ENCODE assay signal across 1 cellular context in genomic region chrX:115311666-115312065, GRCh38.
TF ChIP-seq lines count a peak whose summit lies in the region.

No MANE protein-coding gene starts in this region.

TF ChIP-seq in GM23338, 12 proteins besides CTCF, POLR2A, EP300 and RAD21:
- TF ChIP-seq, protein P1, sequence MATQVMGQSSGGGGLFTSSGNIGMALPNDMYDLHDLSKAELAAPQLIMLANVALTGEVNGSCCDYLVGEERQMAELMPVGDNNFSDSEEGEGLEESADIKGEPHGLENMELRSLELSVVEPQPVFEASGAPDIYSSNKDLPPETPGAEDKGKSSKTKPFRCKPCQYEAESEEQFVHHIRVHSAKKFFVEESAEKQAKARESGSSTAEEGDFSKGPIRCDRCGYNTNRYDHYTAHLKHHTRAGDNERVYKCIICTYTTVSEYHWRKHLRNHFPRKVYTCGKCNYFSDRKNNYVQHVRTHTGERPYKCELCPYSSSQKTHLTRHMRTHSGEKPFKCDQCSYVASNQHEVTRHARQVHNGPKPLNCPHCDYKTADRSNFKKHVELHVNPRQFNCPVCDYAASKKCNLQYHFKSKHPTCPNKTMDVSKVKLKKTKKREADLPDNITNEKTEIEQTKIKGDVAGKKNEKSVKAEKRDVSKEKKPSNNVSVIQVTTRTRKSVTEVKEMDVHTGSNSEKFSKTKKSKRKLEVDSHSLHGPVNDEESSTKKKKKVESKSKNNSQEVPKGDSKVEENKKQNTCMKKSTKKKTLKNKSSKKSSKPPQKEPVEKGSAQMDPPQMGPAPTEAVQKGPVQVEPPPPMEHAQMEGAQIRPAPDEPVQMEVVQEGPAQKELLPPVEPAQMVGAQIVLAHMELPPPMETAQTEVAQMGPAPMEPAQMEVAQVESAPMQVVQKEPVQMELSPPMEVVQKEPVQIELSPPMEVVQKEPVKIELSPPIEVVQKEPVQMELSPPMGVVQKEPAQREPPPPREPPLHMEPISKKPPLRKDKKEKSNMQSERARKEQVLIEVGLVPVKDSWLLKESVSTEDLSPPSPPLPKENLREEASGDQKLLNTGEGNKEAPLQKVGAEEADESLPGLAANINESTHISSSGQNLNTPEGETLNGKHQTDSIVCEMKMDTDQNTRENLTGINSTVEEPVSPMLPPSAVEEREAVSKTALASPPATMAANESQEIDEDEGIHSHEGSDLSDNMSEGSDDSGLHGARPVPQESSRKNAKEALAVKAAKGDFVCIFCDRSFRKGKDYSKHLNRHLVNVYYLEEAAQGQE (IDR thresholded peaks at IDR 0.05; ENCODE audit: unreplicated experiment): no peak
- TF ChIP-seq, protein P2, sequence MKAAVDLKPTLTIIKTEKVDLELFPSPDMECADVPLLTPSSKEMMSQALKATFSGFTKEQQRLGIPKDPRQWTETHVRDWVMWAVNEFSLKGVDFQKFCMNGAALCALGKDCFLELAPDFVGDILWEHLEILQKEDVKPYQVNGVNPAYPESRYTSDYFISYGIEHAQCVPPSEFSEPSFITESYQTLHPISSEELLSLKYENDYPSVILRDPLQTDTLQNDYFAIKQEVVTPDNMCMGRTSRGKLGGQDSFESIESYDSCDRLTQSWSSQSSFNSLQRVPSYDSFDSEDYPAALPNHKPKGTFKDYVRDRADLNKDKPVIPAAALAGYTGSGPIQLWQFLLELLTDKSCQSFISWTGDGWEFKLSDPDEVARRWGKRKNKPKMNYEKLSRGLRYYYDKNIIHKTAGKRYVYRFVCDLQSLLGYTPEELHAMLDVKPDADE (IDR thresholded peaks at IDR 0.05): no peak
- TF ChIP-seq CREB1 (CRISPR knock-in tag; IDR thresholded peaks at IDR 0.05; ENCODE audit: low read depth) (no peak), EZH2phosphoT487 (IDR thresholded peaks at IDR 0.05; ENCODE audit: unreplicated experiment) (no peak), EZH2 (IDR thresholded peaks at IDR 0.05; ENCODE audit: low read depth, unreplicated experiment) (no peak), NANOG (IDR thresholded peaks at IDR 0.05; ENCODE audit: borderline replicate concordance) (no peak), POLR2AphosphoS5 (IDR thresholded peaks at IDR 0.05; ENCODE audit: low read depth) (no peak), ZNF331 (CRISPR knock-in tag; IDR thresholded peaks at IDR 0.05; ENCODE audit: low read depth) (no peak), STAT1 (IDR thresholded peaks at IDR 0.05; ENCODE audit: unreplicated experiment) (no peak), ZNF114 (CRISPR knock-in tag; IDR thresholded peaks at IDR 0.05) (no peak), JUNB (IDR thresholded peaks at IDR 0.05; ENCODE audit: unreplicated experiment) (no peak)
- TF ChIP-seq, protein P3, sequence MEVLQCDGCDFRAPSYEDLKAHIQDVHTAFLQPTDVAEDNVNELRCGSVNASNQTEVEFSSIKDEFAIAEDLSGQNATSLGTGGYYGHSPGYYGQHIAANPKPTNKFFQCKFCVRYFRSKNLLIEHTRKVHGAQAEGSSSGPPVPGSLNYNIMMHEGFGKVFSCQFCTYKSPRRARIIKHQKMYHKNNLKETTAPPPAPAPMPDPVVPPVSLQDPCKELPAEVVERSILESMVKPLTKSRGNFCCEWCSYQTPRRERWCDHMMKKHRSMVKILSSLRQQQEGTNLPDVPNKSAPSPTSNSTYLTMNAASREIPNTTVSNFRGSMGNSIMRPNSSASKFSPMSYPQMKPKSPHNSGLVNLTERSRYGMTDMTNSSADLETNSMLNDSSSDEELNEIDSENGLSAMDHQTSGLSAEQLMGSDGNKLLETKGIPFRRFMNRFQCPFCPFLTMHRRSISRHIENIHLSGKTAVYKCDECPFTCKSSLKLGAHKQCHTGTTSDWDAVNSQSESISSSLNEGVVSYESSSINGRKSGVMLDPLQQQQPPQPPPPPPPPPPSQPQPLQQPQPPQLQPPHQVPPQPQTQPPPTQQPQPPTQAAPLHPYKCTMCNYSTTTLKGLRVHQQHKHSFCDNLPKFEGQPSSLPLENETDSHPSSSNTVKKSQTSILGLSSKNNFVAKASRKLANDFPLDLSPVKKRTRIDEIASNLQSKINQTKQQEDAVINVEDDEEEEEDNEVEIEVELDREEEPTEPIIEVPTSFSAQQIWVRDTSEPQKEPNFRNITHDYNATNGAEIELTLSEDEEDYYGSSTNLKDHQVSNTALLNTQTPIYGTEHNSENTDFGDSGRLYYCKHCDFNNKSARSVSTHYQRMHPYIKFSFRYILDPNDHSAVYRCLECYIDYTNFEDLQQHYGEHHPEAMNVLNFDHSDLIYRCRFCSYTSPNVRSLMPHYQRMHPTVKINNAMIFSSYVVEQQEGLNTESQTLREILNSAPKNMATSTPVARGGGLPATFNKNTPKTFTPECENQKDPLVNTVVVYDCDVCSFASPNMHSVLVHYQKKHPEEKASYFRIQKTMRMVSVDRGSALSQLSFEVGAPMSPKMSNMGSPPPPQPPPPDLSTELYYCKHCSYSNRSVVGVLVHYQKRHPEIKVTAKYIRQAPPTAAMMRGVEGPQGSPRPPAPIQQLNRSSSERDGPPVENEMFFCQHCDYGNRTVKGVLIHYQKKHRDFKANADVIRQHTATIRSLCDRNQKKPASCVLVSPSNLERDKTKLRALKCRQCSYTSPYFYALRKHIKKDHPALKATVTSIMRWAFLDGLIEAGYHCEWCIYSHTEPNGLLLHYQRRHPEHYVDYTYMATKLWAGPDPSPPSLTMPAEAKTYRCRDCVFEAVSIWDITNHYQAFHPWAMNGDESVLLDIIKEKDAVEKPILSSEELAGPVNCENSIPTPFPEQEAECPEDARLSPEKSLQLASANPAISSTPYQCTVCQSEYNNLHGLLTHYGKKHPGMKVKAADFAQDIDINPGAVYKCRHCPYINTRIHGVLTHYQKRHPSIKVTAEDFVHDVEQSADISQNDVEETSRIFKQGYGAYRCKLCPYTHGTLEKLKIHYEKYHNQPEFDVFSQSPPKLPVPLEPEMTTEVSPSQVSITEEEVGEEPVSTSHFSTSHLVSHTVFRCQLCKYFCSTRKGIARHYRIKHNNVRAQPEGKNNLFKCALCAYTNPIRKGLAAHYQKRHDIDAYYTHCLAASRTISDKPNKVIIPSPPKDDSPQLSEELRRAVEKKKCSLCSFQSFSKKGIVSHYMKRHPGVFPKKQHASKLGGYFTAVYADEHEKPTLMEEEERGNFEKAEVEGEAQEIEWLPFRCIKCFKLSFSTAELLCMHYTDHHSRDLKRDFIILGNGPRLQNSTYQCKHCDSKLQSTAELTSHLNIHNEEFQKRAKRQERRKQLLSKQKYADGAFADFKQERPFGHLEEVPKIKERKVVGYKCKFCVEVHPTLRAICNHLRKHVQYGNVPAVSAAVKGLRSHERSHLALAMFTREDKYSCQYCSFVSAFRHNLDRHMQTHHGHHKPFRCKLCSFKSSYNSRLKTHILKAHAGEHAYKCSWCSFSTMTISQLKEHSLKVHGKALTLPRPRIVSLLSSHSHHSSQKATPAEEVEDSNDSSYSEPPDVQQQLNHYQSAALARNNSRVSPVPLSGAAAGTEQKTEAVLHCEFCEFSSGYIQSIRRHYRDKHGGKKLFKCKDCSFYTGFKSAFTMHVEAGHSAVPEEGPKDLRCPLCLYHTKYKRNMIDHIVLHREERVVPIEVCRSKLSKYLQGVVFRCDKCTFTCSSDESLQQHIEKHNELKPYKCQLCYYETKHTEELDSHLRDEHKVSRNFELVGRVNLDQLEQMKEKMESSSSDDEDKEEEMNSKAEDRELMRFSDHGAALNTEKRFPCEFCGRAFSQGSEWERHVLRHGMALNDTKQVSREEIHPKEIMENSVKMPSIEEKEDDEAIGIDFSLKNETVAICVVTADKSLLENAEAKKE (CRISPR knock-in tag; IDR thresholded peaks at IDR 0.05): no peak
